In the genomic region with DNA sequence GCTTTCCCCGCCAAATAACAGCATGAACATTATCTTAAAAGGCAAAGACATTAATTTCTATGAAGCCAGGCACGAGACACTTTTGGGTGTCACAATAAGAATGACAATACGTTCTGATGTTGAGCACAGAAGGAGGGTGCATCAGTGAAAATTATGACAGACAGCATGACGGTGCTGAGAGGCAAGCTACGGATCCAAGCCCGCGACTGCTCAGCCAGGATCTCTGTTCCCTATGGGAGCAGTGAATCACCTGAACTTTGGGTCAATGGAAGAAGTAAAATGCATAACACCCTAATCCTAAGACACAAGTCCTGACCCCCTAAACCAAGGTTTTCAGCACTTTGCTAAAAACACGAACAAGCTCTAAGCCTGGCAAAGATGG, we compare ENCODE assay signal across 8 cellular contexts. TPM values are rescaled to one million over a fixed set of nuclear protein-coding genes. Genes with fewer than 3 reads are reported as not detected.
DNase-seq lines count a peak whose midpoint lies in the region; ATAC-seq, FAIRE-seq and TF ChIP-seq lines count a peak whose summit lies in the region.

No MANE protein-coding gene starts in this region.

- DNase-seq in GM23248: no peak
- DNase-seq in fibroblast of pulmonary artery (ENCODE audit: low read depth): no peak
- peak; percentile 18 for DNase-seq in skeletal muscle cell (ENCODE audit: low read depth)
- no peak for DNase-seq in effector CD4-positive, alpha-beta T cell
- DNase-seq in pancreas: no peak
- DNase-seq in frontal cortex (ENCODE audit: low spot score in 2 of 2): no peak

- peaks cover 81% of the 10 kb centered on the region for H3K79me2 ChIP-seq in GM23248 (ENCODE audit: insufficient read depth)
- H3K79me2 ChIP-seq in SU-DHL-6 (ENCODE audit: insufficient read depth, low read length): 0 out of 2 replicates have a peak, but pooled peaks cover 4% of the 10 kb centered on the region

- H3K36me3 ChIP-seq in GM23248 (ENCODE audit: low read depth) (peaks cover 3% of the 10 kb centered on the region), SU-DHL-6 (ENCODE audit: low read length) (no peaks in the 10 kb centered on the region), pancreas (no peaks in the 10 kb centered on the region)

- no peaks in the 10 kb centered on the region for H3K27me3 ChIP-seq in GM23248 (replicated peaks; ENCODE audit: insufficient read depth)
- H3K27me3 ChIP-seq in SU-DHL-6 (ENCODE audit: low read length): no peaks in the 10 kb centered on the region
- H3K27me3 ChIP-seq in pancreas: no peaks in the 10 kb centered on the region

- peak overlapping the region; percentile 94 for H3K4me3 ChIP-seq in GM23248
- H3K4me3 ChIP-seq in SU-DHL-6 (ENCODE audit: insufficient read depth, low read length, poor library complexity, severe bottlenecking): peak overlapping the region; percentile 83
- peak overlapping the region; percentile 88 for H3K4me3 ChIP-seq in fibroblast of pulmonary artery (replicated peaks; ENCODE audit: low read depth, low read length)
- peak overlapping the region; percentile 72 for H3K4me3 ChIP-seq in skeletal muscle cell (ENCODE audit: low read depth, low read length)
- peak overlapping the region in 2 of 4 donors; percentile 83 to 90 for H3K4me3 ChIP-seq in pancreas

- H4K20me1 ChIP-seq in GM23248 (ENCODE audit: insufficient read depth) (no peaks in the 10 kb centered on the region), SU-DHL-6 (ENCODE audit: low read depth, low read length) (no peaks in the 10 kb centered on the region)

- 69 to 71% methylated on average over 8 of the region's 8 CpGs for WGBS in GM23248 (ENCODE audit: low coverage in 1 of 2, low lambda C conversion rate in 2 of 2, missing lambda C conversion rate in 2 of 2), 2 experiments
- WGBS in pancreas, 2 donors: 70 to 79% methylated on average over 8 of the region's 8 CpGs

- FAIRE-seq in pancreas (lab: Jason Lieb, UNC): no peak
- FAIRE-seq in frontal cortex (lab: Jason Lieb, UNC): no peak

- H3K4me2 ChIP-seq in GM23248 (ENCODE audit: unreplicated experiment): peak overlapping the region; percentile 91
- H3K4me2 ChIP-seq in SU-DHL-6 (ENCODE audit: low read depth, low read length, poor library complexity, severe bottlenecking): peak overlapping the region; percentile 72

- intact Hi-C loops in pancreas (cut with DNase I): loop anchor here in 2 of 3 donors (5.0 to 10.0 kb wide), 2 partner anchors 90 to 103 kb away; no protein-coding TSS in a partner anchor

- H3K4me1 ChIP-seq in GM23248 (ENCODE audit: insufficient read depth): peaks cover 35% of the 10 kb centered on the region
- peaks cover 0 to 25% (median 5%) of the 10 kb centered on the region in 3 donors for H3K4me1 ChIP-seq in pancreas

- no peaks in the 10 kb centered on the region for H3K9me2 ChIP-seq in GM23248 (ENCODE audit: insufficient read depth)
- no peaks in the 10 kb centered on the region for H3K9me2 ChIP-seq in SU-DHL-6 (replicated peaks; ENCODE audit: insufficient read depth, low read length)

- in situ Hi-C loops in GM23248 (cut with MboI): no loop called here

- ATAC-seq in pancreas (no peak), HG03442 (IDR thresholded peaks at IDR 0.05; ENCODE audit: unreplicated experiment) (no peak)

- H3F3A ChIP-seq in GM23248 (ENCODE audit: insufficient read depth) (peaks cover 13% of the 10 kb centered on the region), SU-DHL-6 (ENCODE audit: insufficient read depth) (peaks cover 7% of the 10 kb centered on the region)

- peak overlapping the region; percentile 40 for H2AFZ ChIP-seq in GM23248
- no peak overlapping the region for H2AFZ ChIP-seq in SU-DHL-6 (ENCODE audit: low read depth, low read length, severe bottlenecking)

- no peak for TF ChIP-seq CTCF in SU-DHL-6 (IDR thresholded peaks at IDR 0.05; ENCODE audit: insufficient read depth, low read length, poor library complexity, severe bottlenecking)
- TF ChIP-seq CTCF in fibroblast of pulmonary artery (IDR thresholded peaks at IDR 0.05; ENCODE audit: low read length, missing control alignments): no peak
- TF ChIP-seq CTCF in pancreas (IDR thresholded peaks at IDR 0.05): no peak

- H3K27ac ChIP-seq in GM23248: peak overlapping the region; percentile 100
- no peak overlapping the region for H3K27ac ChIP-seq in SU-DHL-6 (ENCODE audit: low read depth, low read length)
- peak overlapping the region in 2 of 4 donors; percentile 81 to 89 for H3K27ac ChIP-seq in pancreas

- H3K9me3 ChIP-seq in GM23248 (ENCODE audit: low read depth) (no peaks in the 10 kb centered on the region), SU-DHL-6 (ENCODE audit: insufficient read depth, low read length) (no peaks in the 10 kb centered on the region), pancreas (no peaks in the 10 kb centered on the region)

- H3K9ac ChIP-seq in GM23248 (peak overlapping the region; percentile 100), SU-DHL-6 (ENCODE audit: low read length) (peak overlapping the region; percentile 77; the same call in 1 of the 2 replicates)

RNA-seq across cellular contexts. Expression of a gene that starts 1.4 kb away (rescaled TPM):
- 15.3 and 22.4 TPM in 2 replicates for total RNA-seq in GM23248 (2014; rRNA removed; shearing (Covaris generic))
- polyA plus RNA-seq in GM23248 (2016; fragmentation: Nextera tagmentation; extraction: Ambion mirVana) (19.4 and 20.9 TPM in 2 replicates), pancreas (1 to 10 TPM; 6.3 to 8.9 TPM)
- total RNA-seq in pancreas (1 to 10 TPM; 4.1 to 7.7 (median 6.3) TPM), frontal cortex (15.5 TPM)

RNA-seq across cellular contexts. Expression of a gene that starts 51.7 kb away (rescaled TPM):
- total RNA-seq in GM23248 (2014; rRNA removed; shearing (Covaris generic)): not detected in 2 replicates
- polyA plus RNA-seq in GM23248 (2016; fragmentation: Nextera tagmentation; extraction: Ambion mirVana) (not detected in 2 replicates), pancreas (under 1 TPM; 0.07 to 0.11 TPM)
- total RNA-seq in pancreas (under 1 TPM in 2 of 6 donors, not detected in 4; 0.12 to 0.28 TPM), frontal cortex (not detected)
